ENCODE assay signal across 8 cellular contexts in the genomic region with DNA sequence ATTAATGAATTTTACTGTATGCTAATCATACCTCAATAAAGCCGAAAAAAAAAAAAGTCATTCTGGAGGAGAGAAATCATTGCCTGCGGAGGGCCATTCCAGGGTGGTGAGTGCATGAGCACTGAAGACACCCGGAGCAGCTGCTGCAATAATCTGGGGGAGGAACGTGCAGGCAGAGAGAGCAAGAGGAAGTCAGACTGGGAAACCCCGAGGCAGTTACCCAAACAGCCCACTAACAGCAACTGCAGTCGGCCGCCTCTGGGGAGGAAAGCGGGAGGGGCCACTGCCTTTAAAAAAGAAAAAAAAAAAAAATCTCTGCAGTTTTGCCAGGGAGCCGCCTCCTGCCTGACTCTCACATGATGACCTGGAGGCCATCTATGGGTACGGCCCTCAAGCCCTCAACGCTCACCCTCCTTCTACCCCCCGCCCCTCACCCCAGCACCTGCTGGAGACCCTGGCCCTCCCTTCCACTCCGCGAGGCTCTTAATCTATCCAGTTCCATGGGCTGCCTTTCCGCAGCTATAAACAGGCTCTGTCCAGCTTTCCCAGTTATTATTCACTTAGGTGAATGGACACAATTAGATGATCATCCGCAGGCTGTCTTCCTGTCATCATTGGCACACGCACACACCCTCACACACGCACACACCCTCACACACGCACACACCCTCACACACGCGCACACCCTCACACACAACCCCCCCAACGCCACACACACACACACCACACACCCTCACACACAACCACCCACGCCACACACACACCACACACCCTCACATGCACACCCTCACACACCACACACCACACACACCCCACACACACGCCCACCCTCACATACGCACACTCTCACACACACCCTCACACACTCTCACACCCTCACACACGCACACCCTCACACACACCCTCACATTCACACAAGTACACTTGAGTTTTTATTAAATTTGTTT. TPM values are rescaled to one million over a fixed set of nuclear protein-coding genes. Genes with fewer than 3 reads are reported as not detected.
A peak's percentile ranks its signal among the peaks of the same experiment; 100 is the strongest.
DNase-seq lines count a peak whose midpoint lies in the region; ATAC-seq and TF ChIP-seq lines count a peak whose summit lies in the region.

No MANE protein-coding gene starts in this region.

- H3K4ac ChIP-seq in neuronal stem cell (ENCODE audit: low read length), result no peak overlapping the region

- no peak overlapping the region for H2BK15ac ChIP-seq in neuronal stem cell (ENCODE audit: low read length)

- H3K27ac Mint-ChIP-seq in activated B cell treated with CpG ODN at 0.5 μM for 24 hours, result peak overlapping the region; percentile 83
- H3K27ac Mint-ChIP-seq in endodermal cell, result no peak overlapping the region

- CTCF ChIA-PET in activated B cell treated with CpG ODN at 0.5 μM for 24 hours (lab: Charles Lee), result interaction anchor here (0.8 to 1.0 kb wide), 2 partner anchors 22 to 83 kb away, joined by 3 read pairs; no protein-coding TSS in a partner anchor

- H3K14ac ChIP-seq in neuronal stem cell (ENCODE audit: low read length), result no peak overlapping the region

- H3K9ac ChIP-seq in endodermal cell (ENCODE audit: extremely low read depth, low read length, poor library complexity, severe bottlenecking) (no peak overlapping the region), neuronal stem cell (ENCODE audit: low read depth, low read length, poor library complexity) (no peak overlapping the region)

- no peaks in the 10 kb centered on the region for H3K27me3 Mint-ChIP-seq in activated B cell treated with CpG ODN at 0.5 μM for 24 hours
- no peaks in the 10 kb centered on the region for H3K27me3 Mint-ChIP-seq in endodermal cell (ENCODE audit: insufficient read depth)

- H2BK120ac ChIP-seq in neuronal stem cell (ENCODE audit: low read depth, low read length), result no peak overlapping the region

- peak overlapping the region; percentile 2 for H3K4me2 ChIP-seq in neuronal stem cell (ENCODE audit: insufficient read depth, low read length, poor library complexity, severe bottlenecking)

- H3K4me1 Mint-ChIP-seq in activated B cell treated with CpG ODN at 0.5 μM for 24 hours (peaks cover 44% of the 10 kb centered on the region), endodermal cell (peaks cover 10% of the 10 kb centered on the region)

- H2AFZ ChIP-seq in neuronal stem cell (ENCODE audit: low read length), result peak overlapping the region; percentile 70

- H2BK12ac ChIP-seq in neuronal stem cell (ENCODE audit: low read length), result no peak overlapping the region

- intact Hi-C loops in Right ventricle myocardium inferior (cut with DNase I), result no loop called here
- intact Hi-C loops in cardiac septum (cut with DNase I), result no loop called here
- intact Hi-C loops in activated B cell treated with CpG ODN at 0.5 μM for 24 hours (cut with micrococcal nuclease), result loop anchor here (1.0 to 2.0 kb wide), 4 partner anchors 13 to 107 kb away; a partner anchor contains a TSS

- H3K18ac ChIP-seq in neuronal stem cell (ENCODE audit: low read length), result no peak overlapping the region

- no peaks in the 10 kb centered on the region for H3K36me3 ChIP-seq in endodermal cell (ENCODE audit: control insufficient read depth, insufficient read depth, low read length)
- no peaks in the 10 kb centered on the region for H3K36me3 ChIP-seq in neuronal stem cell (replicated peaks in 1 of 2; ENCODE audit: control insufficient read depth in 2 of 2, insufficient read depth in 2 of 2, low read length in 2 of 2)

- H3K27me3 ChIP-seq in endodermal cell (ENCODE audit: control insufficient read depth, insufficient read depth, low read length, poor library complexity, severe bottlenecking), result no peaks in the 10 kb centered on the region
- peaks cover 0 to 44% (median 0%) of the 10 kb centered on the region in 3 experiments for H3K27me3 ChIP-seq in neuronal stem cell (ENCODE audit: control insufficient read depth in 3 of 3, insufficient read depth in 3 of 3, low read depth in 1 of 3, low read length in 3 of 3)

- H3K4me1 ChIP-seq in endodermal cell (ENCODE audit: control insufficient read depth, insufficient read depth, low read length) (no peaks in the 10 kb centered on the region), neuronal stem cell (ENCODE audit: control insufficient read depth in 2 of 2, insufficient read depth in 1 of 2, low read depth in 1 of 2, low read length in 2 of 2) (peaks cover 3 to 10% of the 10 kb centered on the region in 2 donors)

- H3K4me3 Mint-ChIP-seq in activated B cell treated with CpG ODN at 0.5 μM for 24 hours (peak overlapping the region; percentile 72), endodermal cell (no peak overlapping the region)

- no peaks in the 10 kb centered on the region for H3K9me3 Mint-ChIP-seq in activated B cell treated with CpG ODN at 0.5 μM for 24 hours
- peaks cover 67% of the 10 kb centered on the region for H3K9me3 Mint-ChIP-seq in endodermal cell

- no peak overlapping the region for H3K4me3 ChIP-seq in endodermal cell (ENCODE audit: low read length)
- peak overlapping the region in 1 of 2 donors; percentile 34 for H3K4me3 ChIP-seq in neuronal stem cell (ENCODE audit: low read length in 2 of 2)

- H2BK5ac ChIP-seq in neuronal stem cell (ENCODE audit: low read length), result no peak overlapping the region

- H3K9me3 ChIP-seq in endodermal cell (ENCODE audit: control insufficient read depth, low read length), result no peaks in the 10 kb centered on the region
- H3K9me3 ChIP-seq in neuronal stem cell (replicated peaks in 1 of 2; ENCODE audit: control insufficient read depth in 2 of 2, insufficient read depth in 1 of 2, low read depth in 1 of 2, low read length in 2 of 2), result no peaks in the 10 kb centered on the region

- TF ChIP-seq CTCF in activated B cell treated with CpG ODN at 0.5 μM for 24 hours (IDR thresholded peaks at IDR 0.05) (no peak), endodermal cell (conservative IDR thresholded peaks at IDR 0.05) (no peak)

- POLR2A ChIA-PET in activated B cell treated with CpG ODN at 0.5 μM for 24 hours (lab: Charles Lee), result interaction anchor here (0.7 to 1.9 kb wide), 7 partner anchors 9 to 176 kb away, joined by 3 to 12 read pairs (median 7); a partner anchor contains a TSS

- H4K91ac ChIP-seq in neuronal stem cell (ENCODE audit: low read depth, low read length, poor library complexity), result no peak overlapping the region

- H3K23ac ChIP-seq in neuronal stem cell (ENCODE audit: low read depth, low read length, poor library complexity), result no peak overlapping the region

- no peaks in the 10 kb centered on the region for H3K79me1 ChIP-seq in neuronal stem cell (ENCODE audit: low read depth, low read length)

- ATAC-seq in Right ventricle myocardium inferior (peak; percentile 73), HG02798 (IDR thresholded peaks at IDR 0.05; ENCODE audit: poor library complexity, unreplicated experiment) (peak; percentile 69), activated B cell treated with CpG ODN at 0.5 μM for 24 hours (ENCODE audit: low read depth) (peak; percentile 91)

- H3K36me3 Mint-ChIP-seq in activated B cell treated with CpG ODN at 0.5 μM for 24 hours (ENCODE audit: low read depth) (no peaks in the 10 kb centered on the region), endodermal cell (ENCODE audit: low read depth) (no peaks in the 10 kb centered on the region)

- DNase-seq in Right ventricle myocardium inferior (ENCODE audit: missing footprints), result peak; percentile 82
- no peak for DNase-seq in cardiac septum (ENCODE audit: low spot score)
- peak; percentile 63 for DNase-seq in NCI-H2107 treated with DMSO at 0.1 percent for 48 hours (lab: John Stamatoyannopoulos, UW; ENCODE audit: unreplicated experiment)
- DNase-seq in activated B cell treated with CpG ODN at 0.5 μM for 24 hours, result peak; percentile 47
- DNase-seq in endodermal cell, result peak; percentile 60
- no peak for DNase-seq in neuronal stem cell (ENCODE audit: low spot score)
- no peak for DNase-seq in ecto neural progenitor cell (ENCODE audit: low spot score)

- H3K27ac ChIP-seq in endodermal cell (ENCODE audit: low read depth, low read length), result no peak overlapping the region
- H3K27ac ChIP-seq in neuronal stem cell (replicated peaks; ENCODE audit: low read length), result no peak overlapping the region

- H2AK5ac ChIP-seq in neuronal stem cell (ENCODE audit: low read depth, low read length), result no peak overlapping the region

- 70% methylated on average over 21 of the region's 26 CpGs; no CpG with 5 or more reads in 1 of the 2 experiments for WGBS in endodermal cell (ENCODE audit: insufficient coverage in 1 of 2, insufficient read length in 1 of 2), 2 experiments
- WGBS in neuronal stem cell (ENCODE audit: extremely low coverage in 2 of 2, insufficient read length in 2 of 2, insufficient replicate concordance in 1 of 2), 2 donors, result 100% methylated on average over 2 of the region's 26 CpGs; no CpG with 5 or more reads in 1 of the 2 donors

- peak overlapping the region; percentile 65 for H4K8ac ChIP-seq in neuronal stem cell (ENCODE audit: low read depth, low read length)

RNA-seq across cellular contexts. Expression of a gene that starts 3.4 kb away (rescaled TPM):
- 3.2 TPM for total RNA-seq in Right ventricle myocardium inferior
- 3.3 TPM for total RNA-seq in cardiac septum
- total RNA-seq in activated B cell treated with CpG ODN at 0.5 μM for 24 hours, result not detected in 2 replicates
- total RNA-seq in endodermal cell, result not detected
- polyA plus RNA-seq in endodermal cell (2013, experiment 1 of 2), result not detected
- not detected for polyA plus RNA-seq in endodermal cell (2013, experiment 2 of 2)
- polyA plus RNA-seq in neuronal stem cell (2013, experiment 1 of 2), result not detected
- not detected for polyA plus RNA-seq in neuronal stem cell (2013, experiment 2 of 2)

RNA-seq across cellular contexts. Expression of a gene that starts 15.1 kb away (rescaled TPM):
- total RNA-seq in Right ventricle myocardium inferior (6.1 TPM), cardiac septum (1.5 TPM), activated B cell treated with CpG ODN at 0.5 μM for 24 hours (7.3 and 11.0 TPM in 2 replicates), endodermal cell (10 to 100 TPM in 1 of 2 donors, 1 to 10 TPM in 1; 7.5 to 29.0 TPM)
- polyA plus RNA-seq in endodermal cell (2013, experiment 1 of 2), result 42.4 TPM
- polyA plus RNA-seq in endodermal cell (2013, experiment 2 of 2), result 36.6 TPM
- polyA plus RNA-seq in neuronal stem cell (2013, experiment 1 of 2), result 1.6 TPM
- 1.7 TPM for polyA plus RNA-seq in neuronal stem cell (2013, experiment 2 of 2)

RNA-seq across cellular contexts. Expression of a gene that starts 25.0 kb away (rescaled TPM):
- 9.7 TPM for total RNA-seq in Right ventricle myocardium inferior
- 22.9 TPM for total RNA-seq in cardiac septum
- total RNA-seq in activated B cell treated with CpG ODN at 0.5 μM for 24 hours, result 151 and 158 TPM in 2 replicates
- 10 to 100 TPM; 56.0 to 65.0 TPM for total RNA-seq in endodermal cell
- 10.5 TPM for polyA plus RNA-seq in endodermal cell (2013, experiment 1 of 2)
- 10.0 TPM for polyA plus RNA-seq in endodermal cell (2013, experiment 2 of 2)
- polyA plus RNA-seq in neuronal stem cell (2013, experiment 1 of 2), result 5.4 TPM
- polyA plus RNA-seq in neuronal stem cell (2013, experiment 2 of 2), result 4.9 TPM

RNA-seq across cellular contexts. Expression of a gene that starts 33.8 kb away (rescaled TPM):
- total RNA-seq in Right ventricle myocardium inferior (80.6 TPM), cardiac septum (87.2 TPM), activated B cell treated with CpG ODN at 0.5 μM for 24 hours (94.8 and 109 TPM in 2 replicates), endodermal cell (10 to 100 TPM; 91.6 to 99.3 TPM)
- polyA plus RNA-seq in endodermal cell (2013, experiment 1 of 2), result 99.4 TPM
- 86.3 TPM for polyA plus RNA-seq in endodermal cell (2013, experiment 2 of 2)
- 94.9 TPM for polyA plus RNA-seq in neuronal stem cell (2013, experiment 1 of 2)
- polyA plus RNA-seq in neuronal stem cell (2013, experiment 2 of 2), result 91.4 TPM

RNA-seq across cellular contexts. Expression of a gene that starts 43.4 kb away (rescaled TPM):
- total RNA-seq in Right ventricle myocardium inferior (8.8 TPM), cardiac septum (8.6 TPM), activated B cell treated with CpG ODN at 0.5 μM for 24 hours (14.5 and 20.2 TPM in 2 replicates), endodermal cell (10 to 100 TPM; 12.0 to 17.5 TPM)
- polyA plus RNA-seq in endodermal cell (2013, experiment 1 of 2), result 9.5 TPM
- 7.5 TPM for polyA plus RNA-seq in endodermal cell (2013, experiment 2 of 2)
- 4.8 TPM for polyA plus RNA-seq in neuronal stem cell (2013, experiment 1 of 2)
- 4.7 TPM for polyA plus RNA-seq in neuronal stem cell (2013, experiment 2 of 2)

Comparison
In these comparisons a context has a peak if more than half of its experiments do, and no peak if none do; other contexts are left out.
1. DNase-seq: peak in Right ventricle myocardium inferior (single experiment), NCI-H2107 treated with DMSO at 0.1 percent for 48 hours (single experiment), activated B cell treated with CpG ODN at 0.5 μM for 24 hours (single experiment) and endodermal cell (single experiment); none in cardiac septum (single experiment), neuronal stem cell (single experiment) and ecto neural progenitor cell (single experiment).
2. Peak in every context shown above with its lines, with median percentiles within 50 percentile points of each other: ATAC-seq.